8 cellular contexts compared by ENCODE assay signal in the genomic region with DNA sequence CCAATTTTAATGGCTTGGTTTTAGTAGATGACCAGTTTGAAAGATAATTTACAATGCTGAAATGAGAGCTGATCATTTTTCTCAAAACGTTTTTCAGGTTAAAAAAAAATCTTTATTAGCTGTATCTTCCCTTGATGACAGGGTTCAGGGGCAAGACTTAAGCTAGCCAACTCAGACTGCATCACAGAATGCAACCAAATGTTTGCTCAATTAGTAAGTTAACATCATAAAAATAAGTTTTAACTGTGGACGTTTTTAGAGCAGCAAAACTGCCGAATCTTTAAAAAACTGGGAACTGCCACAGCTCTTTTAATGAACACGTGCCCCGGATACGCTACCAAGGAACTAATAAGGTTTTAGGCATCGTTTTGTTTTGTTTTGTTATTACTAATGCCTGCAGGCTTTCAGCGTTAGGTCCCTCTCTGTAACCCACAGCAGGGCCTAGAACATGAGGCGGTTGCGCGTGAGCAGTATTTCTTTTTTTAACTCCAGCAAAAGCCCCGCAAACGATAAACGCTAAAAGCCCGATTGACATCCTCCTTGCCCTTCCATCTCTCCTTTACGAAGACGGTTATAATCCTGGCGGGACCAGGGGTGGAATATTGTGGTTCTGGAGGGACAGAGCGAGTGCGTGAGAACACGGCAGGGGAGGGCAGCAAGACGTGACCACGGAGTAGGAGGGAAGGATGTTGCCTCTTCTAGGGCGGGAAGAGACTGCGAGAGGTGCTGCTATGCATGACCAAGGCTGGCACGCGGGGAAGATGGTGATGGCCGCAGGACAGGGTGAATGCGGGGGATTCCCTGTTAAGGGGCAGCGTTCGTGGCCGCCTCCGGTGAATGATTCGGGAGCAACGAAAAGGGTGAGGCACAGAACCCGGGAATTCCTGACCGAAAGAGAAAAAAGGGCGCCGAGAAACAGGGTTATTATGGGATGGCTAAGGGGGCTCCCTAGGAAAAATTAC. TPM values are rescaled to one million over a fixed set of nuclear protein-coding genes. Genes with fewer than 3 reads are reported as not detected.
A peak's percentile ranks its signal among the peaks of the same experiment; 100 is the strongest.
DNase-seq lines count a peak whose midpoint lies in the region; ATAC-seq, FAIRE-seq and TF ChIP-seq lines count a peak whose summit lies in the region.

No MANE protein-coding gene starts in this region.

- in situ Hi-C loops in HepG2 (cut with HindIII; ENCODE audit: extremely low pct_ligation_motif_present, low pct_unique_long_range_greater_than_20kb): no loop called here

- ATAC-seq in HepG2 (peak; percentile 64), GM18858 (IDR thresholded peaks at IDR 0.05; ENCODE audit: unreplicated experiment) (no peak)

- peak overlapping the region; percentile 77 for H2AFZ ChIP-seq in HepG2 (ENCODE audit: low read length)

- CTCF ChIA-PET in HepG2 (lab: Yijun Ruan, JAX; ENCODE audit: low intra/inter-chr PET ratio, low total read pairs): no interaction called here

- TF ChIP-seq POLR2A in HepG2 (IDR thresholded peaks at IDR 0.05; ENCODE audit: insufficient read depth in 1 of 2, low read depth in 2 of 2, low read length in 2 of 2): no peak; a peak in 1 of 4 replicates

- peak overlapping the region; percentile 92 for H3K27ac ChIP-seq in HepG2 (ENCODE audit: extremely low read length, insufficient read depth, low read length)

- TF ChIP-seq EP300 in HepG2 (IDR thresholded peaks at IDR 0.05; ENCODE audit: low read depth in 2 of 2, low read length in 2 of 2) (no peak), HepG2 (CRISPR knock-in tag; IDR thresholded peaks at IDR 0.05; ENCODE audit: borderline replicate concordance) (no peak; the same call in 1 of the 2 replicates)

- TF ChIP-seq RAD21 in HepG2 (CRISPR knock-in tag; IDR thresholded peaks at IDR 0.05): no peak

- POLR2A ChIA-PET in HepG2 (lab: Yijun Ruan, JAX): interaction anchor here (0.5 to 1.3 kb wide), 3 partner anchors 74 to 108 kb away, joined by 3 to 5 read pairs (median 3); a partner anchor contains a TSS

- BruUV-seq in HepG2 (replicated peaks; lab: Mats Ljungman, UMichigan): TSS peak; percentile 74

- peaks cover 8% of the 10 kb centered on the region; the same call in 1 of the 2 replicates for H4K20me1 ChIP-seq in HepG2 (ENCODE audit: insufficient read depth, low read length)

- DNase-seq in CD1c-positive myeloid dendritic cell (ENCODE audit: extremely low spot score) (peak; percentile 55), H7 (peak; percentile 49), NCI-H2171 (lab: John Stamatoyannopoulos, UW) (peak; percentile 92), choroid plexus epithelial cell (ENCODE audit: low read depth) (peak; percentile 56), HepG2 (ENCODE audit: low spot score) (peak; percentile 43)
- DNase-seq in activated CD4-positive, alpha-beta T cell treated with anti-CD3 and anti-CD28 coated beads for 4 hours: peak; percentile 34 to 35
- DNase-seq in stimulated activated CD4-positive, alpha-beta T cell treated with anti-CD3 and anti-CD28 coated beads, Interleukin-4, amount 100 ng/mL, for 4 hours: peak; percentile 21 to 35

- peaks cover 57% of the 10 kb centered on the region for H3K79me2 ChIP-seq in HepG2 (ENCODE audit: insufficient read depth, low read length)

- peaks cover 44% of the 10 kb centered on the region for H3K4me1 ChIP-seq in HepG2 (ENCODE audit: insufficient read depth, low read length)

- H3K4me2 ChIP-seq in HepG2 (ENCODE audit: low read depth, low read length): peak overlapping the region; percentile 78

- no peaks in the 10 kb centered on the region for H3K9me3 ChIP-seq in HepG2 (ENCODE audit: low read length)

- intact Hi-C loops in HepG2 (cut with micrococcal nuclease; ENCODE audit: unreplicated experiment): loop anchor here (10.0 kb wide), 1 partner anchor 172 kb away; no protein-coding TSS in a partner anchor

- H3K9ac ChIP-seq in HepG2 (ENCODE audit: insufficient read depth, low read depth, low read length): peak overlapping the region; percentile 92

- TF ChIP-seq CTCF in choroid plexus epithelial cell (conservative IDR thresholded peaks at IDR 0.05; ENCODE audit: low read depth, low read length) (no peak), HepG2 (CRISPR knock-in tag; IDR thresholded peaks at IDR 0.05) (no peak)

- no peaks in the 10 kb centered on the region for H3K27me3 ChIP-seq in H7 (ENCODE audit: control insufficient read depth, insufficient read depth, low read length)
- no peaks in the 10 kb centered on the region; a peak in 1 of 5 replicates for H3K27me3 ChIP-seq in HepG2 (ENCODE audit: control insufficient read depth in 1 of 2, insufficient read depth in 2 of 2, low read length in 2 of 2)

- H3K36me3 ChIP-seq in H7 (replicated peaks; ENCODE audit: control insufficient read depth, insufficient read depth, low read length) (peaks cover 6% of the 10 kb centered on the region), HepG2 (replicated peaks in 1 of 2; ENCODE audit: control insufficient read depth in 1 of 2, insufficient read depth in 2 of 2, low read length in 2 of 2) (peaks cover 5 to 27% of the 10 kb centered on the region in 2 experiments; a peak in 4 of 5 replicates)

- H3K4me3 ChIP-seq in H7 (ENCODE audit: insufficient read depth, low read depth, low read length) (peak overlapping the region; percentile 98), choroid plexus epithelial cell (ENCODE audit: low read depth, low read length) (peak overlapping the region; percentile 89), HepG2 (replicated peaks in 1 of 3; ENCODE audit: insufficient read depth in 1 of 3, low read depth in 2 of 3, low read length in 3 of 3) (peak overlapping the region; percentile 74 to 97 (median 90))

- no peak for FAIRE-seq in HepG2 (lab: Jason Lieb, UNC)

- WGBS in HepG2 (ENCODE audit: low lambda C conversion rate): under 1% methylated on average over 39 of the region's 39 CpGs

TF ChIP-seq in HepG2, 621 proteins besides CTCF, POLR2A, EP300 and RAD21 (continues in another document):
- TF ChIP-seq ZNF589 (CRISPR knock-in tag; conservative IDR thresholded peaks at IDR 0.05) (peak; percentile 16; the same call in 1 of the 2 replicates), NFE2L1 (CRISPR knock-in tag; IDR thresholded peaks at IDR 0.05; ENCODE audit: borderline replicate concordance) (peak; percentile 64; the same call in 1 of the 2 replicates), FOXO1 (CRISPR knock-in tag; IDR thresholded peaks at IDR 0.05) (no peak), JUND (CRISPR knock-in tag; IDR thresholded peaks at IDR 0.05) (0 out of 2 replicates have a peak, but pooled peaks have one; percentile 58), SNRNP70 (IDR thresholded peaks at IDR 0.05; ENCODE audit: low read depth, low read length) (no peak), ZSCAN25 (CRISPR knock-in tag; IDR thresholded peaks at IDR 0.05) (no peak), SP140L (CRISPR knock-in tag; IDR thresholded peaks at IDR 0.05; ENCODE audit: borderline replicate concordance) (no peak), HNRNPL (IDR thresholded peaks at IDR 0.05; ENCODE audit: low read depth, low read length) (0 out of 2 replicates have a peak, but pooled peaks have one; percentile 34), HOXA9 (CRISPR knock-in tag; IDR thresholded peaks at IDR 0.05; ENCODE audit: borderline replicate concordance) (0 out of 2 replicates have a peak, but pooled peaks have one; percentile 34), PCBP1 (IDR thresholded peaks at IDR 0.05; ENCODE audit: borderline replicate concordance, low read depth, low read length) (no peak), MAFF (IDR thresholded peaks at IDR 0.05; ENCODE audit: low read depth, low read length) (no peak), ZBTB21 (CRISPR knock-in tag; IDR thresholded peaks at IDR 0.05) (no peak), ZNF75D (CRISPR knock-in tag; IDR thresholded peaks at IDR 0.05; ENCODE audit: borderline replicate concordance) (peak; percentile 88; the same call in 1 of the 2 replicates), ZNF484 (CRISPR knock-in tag; IDR thresholded peaks at IDR 0.05; ENCODE audit: borderline replicate concordance, low read depth) (0 out of 2 replicates have a peak, but pooled peaks have one; percentile 37)
- TF ChIP-seq, protein P1, sequence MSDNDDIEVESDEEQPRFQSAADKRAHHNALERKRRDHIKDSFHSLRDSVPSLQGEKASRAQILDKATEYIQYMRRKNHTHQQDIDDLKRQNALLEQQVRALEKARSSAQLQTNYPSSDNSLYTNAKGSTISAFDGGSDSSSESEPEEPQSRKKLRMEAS (IDR thresholded peaks at IDR 0.05): peak; percentile 49; the same call in 1 of the 2 replicates

RNA-seq across cellular contexts. Expression of a gene that starts 0.7 kb away (rescaled TPM):
- 145 and 161 TPM in 2 replicates for total RNA-seq in H7 (2014; rRNA removed; shearing (Covaris generic))
- 230 and 340 TPM in 2 replicates for total RNA-seq in HepG2 (2016; rRNA removed; fragmentation: Illumina TruSeq; extraction: Trizol)
- 21.3 and 25.1 TPM in 2 replicates for total RNA-seq in HepG2 (2016; cell fraction: cytosol; rRNA removed; fragmentation: Illumina TruSeq; extraction: Trizol; ENCODE audit: low read depth)
- total RNA-seq in HepG2 (2016; cell fraction: insoluble cytoplasmic fraction; rRNA removed; fragmentation: Illumina TruSeq; extraction: Trizol): 232 and 336 TPM in 2 replicates
- total RNA-seq in HepG2 (2016; cell fraction: membrane; rRNA removed; fragmentation: Illumina TruSeq; extraction: Trizol): 44.0 and 46.3 TPM in 2 replicates
- 152 and 166 TPM in 2 replicates for total RNA-seq in HepG2 (2016; cell fraction: nucleus; rRNA removed; fragmentation: Illumina TruSeq; extraction: Trizol)
- polyA plus RNA-seq in HepG2 (2011; rRNA removed): 68.0 and 77.5 TPM in 2 replicates
- 51.6 and 70.5 TPM in 2 replicates for polyA plus RNA-seq in HepG2 (2011; cell fraction: cytosol; rRNA removed)
- 46.1 and 56.7 TPM in 2 replicates for polyA plus RNA-seq in HepG2 (2011; cell fraction: nucleus; rRNA removed)
- 78.2 and 103 TPM in 2 replicates for polyA plus RNA-seq in HepG2 (2012)
- polyA plus RNA-seq in HepG2 (2016; cell fraction: cytosol; fragmentation: Illumina TruSeq; extraction: Trizol; ENCODE audit: low read depth): 9.6 and 9.7 TPM in 2 replicates
- 275 and 282 TPM in 2 replicates for polyA plus RNA-seq in HepG2 (2016; cell fraction: insoluble cytoplasmic fraction; fragmentation: Illumina TruSeq; extraction: Trizol; ENCODE audit: low read depth)
- 21.9 and 25.5 TPM in 2 replicates for polyA plus RNA-seq in HepG2 (2016; cell fraction: membrane; fragmentation: Illumina TruSeq; extraction: Trizol; ENCODE audit: low read depth)
- 166 TPM in 2 replicates for polyA plus RNA-seq in HepG2 (2016; cell fraction: nucleus; fragmentation: Illumina TruSeq; extraction: Trizol; ENCODE audit: insufficient read depth, low read depth)
- 94.8 and 138 TPM in 2 replicates for polyA minus RNA-seq in HepG2 (2011; rRNA and poly(A)+ RNA removed; ENCODE audit: low replicate concordance)
- 56.2 and 58.5 TPM in 2 replicates for polyA minus RNA-seq in HepG2 (2011; cell fraction: cytosol; rRNA and poly(A)+ RNA removed)
- polyA minus RNA-seq in HepG2 (2011; cell fraction: nucleus; rRNA and poly(A)+ RNA removed): 102 and 106 TPM in 2 replicates

Comparison
In these comparisons a context has a peak if more than half of its experiments do, and no peak if none do; other contexts are left out.
1. DNase-seq: peak in every context shown above with its lines; median percentile 92 in NCI-H2171; 56 in choroid plexus epithelial cell; 55 in CD1c-positive myeloid dendritic cell; 49 in H7; 43 in HepG2; 34 in activated CD4-positive, alpha-beta T cell treated with anti-CD3 and anti-CD28 coated beads for 4 hours; 28 in stimulated activated CD4-positive, alpha-beta T cell treated with anti-CD3 and anti-CD28 coated beads, Interleukin-4, amount 100 ng/mL, for 4 hours.